ENCODE assay signal across 27 cellular contexts in the genomic region with DNA sequence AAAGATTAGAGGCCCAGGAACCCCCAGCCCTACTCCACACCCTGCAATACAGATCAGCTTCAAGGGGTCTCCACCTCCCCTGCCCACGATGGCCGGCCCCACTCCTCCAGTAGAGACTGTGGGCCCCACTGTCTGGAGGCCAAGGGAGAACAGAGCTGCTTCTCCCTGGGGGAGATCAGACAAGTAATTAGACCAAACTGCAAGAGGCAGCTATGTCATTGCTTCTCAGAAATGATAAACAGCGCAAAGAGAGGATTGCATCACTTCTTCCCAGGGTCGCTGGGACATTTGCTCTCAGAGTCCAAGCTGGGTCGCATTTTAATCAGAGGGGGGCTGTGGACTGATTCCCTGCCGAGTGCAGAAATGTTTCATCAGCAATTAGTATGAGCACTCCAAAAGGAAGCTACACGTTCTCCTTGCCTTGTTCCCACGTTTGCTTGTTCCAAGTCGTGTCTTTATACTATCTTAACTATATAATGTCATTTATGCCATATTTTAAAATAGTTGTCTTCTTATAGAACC. TPM values are rescaled to one million over a fixed set of nuclear protein-coding genes. Genes with fewer than 3 reads are reported as not detected.
DNase-seq lines count a peak whose midpoint lies in the region; ATAC-seq and TF ChIP-seq lines count a peak whose summit lies in the region.
"Had no signal": no experiment of that assay in that cellular context is flagged by ENCODE, and none has a peak within 500 bp of the region (broad histone marks: within the 10 kb centered on the region; RNA-seq: fewer than 3 reads in every experiment).

No MANE protein-coding gene starts in this region.

- in situ Hi-C loops in GM23248 (cut with MboI): no loop called here

- H3K36me3 ChIP-seq in left ventricle myocardium inferior (no peaks in the 10 kb centered on the region), spleen (no peaks in the 10 kb centered on the region), GM23248 (ENCODE audit: low read depth) (no peaks in the 10 kb centered on the region)
- H3K36me3 ChIP-seq: BLaER1, cardiac muscle cell, SJCRH30, stomach had no signal

- no peaks in the 10 kb centered on the region for H4K20me1 ChIP-seq in GM23248 (ENCODE audit: insufficient read depth)
- H4K20me1 ChIP-seq: BLaER1 had no signal

- H3K4me3 ChIP-seq in left ventricle myocardium inferior (no peak overlapping the region), fibroblast of pulmonary artery (replicated peaks; ENCODE audit: low read depth, low read length) (no peak overlapping the region), spleen (no peak overlapping the region), GM23248 (no peak overlapping the region)
- H3K4me3 ChIP-seq: BLaER1, cardiac muscle cell, lung, PC-9, SJCRH30, stomach had no signal

- TF ChIP-seq CTCF in left ventricle myocardium inferior (IDR thresholded peaks at IDR 0.05; ENCODE audit: borderline replicate concordance) (no peak), fibroblast of pulmonary artery (IDR thresholded peaks at IDR 0.05; ENCODE audit: low read length, missing control alignments) (no peak), spleen (IDR thresholded peaks at IDR 0.05 in 8 of 11, conservative IDR thresholded peaks at IDR 0.05 in 3 of 11) (no peak)

- H3K4me1 ChIP-seq in left ventricle myocardium inferior: peaks cover 22% of the 10 kb centered on the region
- H3K4me1 ChIP-seq in spleen: peaks cover 0 to 52% (median 27%) of the 10 kb centered on the region in 6 donors
- no peaks in the 10 kb centered on the region for H3K4me1 ChIP-seq in GM23248 (ENCODE audit: insufficient read depth)
- H3K4me1 ChIP-seq: stomach had no signal

- H3K9me3 ChIP-seq in left ventricle myocardium inferior (replicated peaks) (no peaks in the 10 kb centered on the region), spleen (no peaks in the 10 kb centered on the region), GM23248 (ENCODE audit: low read depth) (no peaks in the 10 kb centered on the region)
- H3K9me3 ChIP-seq: SJCRH30, stomach had no signal

- no peaks in the 10 kb centered on the region for H3K27me3 ChIP-seq in left ventricle myocardium inferior (ENCODE audit: low read depth)
- H3K27me3 ChIP-seq in spleen (replicated peaks in 1 of 7): no peaks in the 10 kb centered on the region
- H3K27me3 ChIP-seq in GM23248 (replicated peaks; ENCODE audit: insufficient read depth): no peaks in the 10 kb centered on the region
- H3K27me3 ChIP-seq: BLaER1, cardiac muscle cell, SJCRH30, stomach had no signal

- intact Hi-C loops in Right ventricle myocardium inferior (cut with DNase I) (loop anchor here (5.0 kb wide), 1 partner anchor 39 kb away; no protein-coding TSS in a partner anchor), left ventricle myocardium inferior (cut with micrococcal nuclease) (no loop called here), spleen (cut with DNase I; ENCODE audit: low total_unique reads) (no loop called here)

- no peak overlapping the region for H3K9ac ChIP-seq in GM23248
- H3K9ac ChIP-seq: BLaER1, KMS-11 had no signal

- H3F3A ChIP-seq in GM23248 (ENCODE audit: insufficient read depth): no peaks in the 10 kb centered on the region

- 61 to 81% (median 73%) methylated on average over 7 to 9 of the region's 9 CpGs for WGBS in spleen, 5 donors
- WGBS in GM23248 (ENCODE audit: low coverage in 1 of 2, low lambda C conversion rate in 2 of 2, missing lambda C conversion rate in 2 of 2), 2 experiments: 90 to 93% methylated on average over 9 of the region's 9 CpGs

- DNase-seq in Right ventricle myocardium inferior (ENCODE audit: missing footprints) (no peak), left ventricle myocardium inferior (no peak), OCI-M1 (lab: John Stamatoyannopoulos, UW) (peak; percentile 86), fibroblast of pulmonary artery (ENCODE audit: low read depth) (peak; percentile 24), spleen (peak; percentile 65), GM23248 (no peak), A172 (ENCODE audit: low spot score) (no peak)
- DNase-seq: activated CD4-positive, alpha-beta T cell treated with anti-CD3 and anti-CD28 coated beads for 36 hours; activated CD8-positive, alpha-beta memory T cell treated with anti-CD3 and anti-CD28 coated beads for 24 hours; activated naive CD4-positive, alpha-beta T cell; activated T-cell treated with anti-CD3 and anti-CD28 coated beads, Interleukin-2, amount 50 U/mL, for 4 hours; amygdala; Caco-2; dermis blood vessel endothelial cell; islet precursor cell; NCI-H1048; NCI-H1930; NCI-H748 treated with DMSO at 0.1 percent for 48 hours; PC-9; SJCRH30; stomach; T-helper 1 cell had no signal

- no peak overlapping the region for H2AFZ ChIP-seq in GM23248
- H2AFZ ChIP-seq: PC-9 had no signal

- no peak for TF ChIP-seq POLR2A in spleen (IDR thresholded peaks at IDR 0.05)

- no peak overlapping the region for H3K4me2 ChIP-seq in GM23248 (ENCODE audit: unreplicated experiment)
- H3K4me2 ChIP-seq: BLaER1, KMS-11, PC-9 had no signal

- peak; percentile 29 for ATAC-seq in Right ventricle myocardium inferior
- ATAC-seq in HG03439 (IDR thresholded peaks at IDR 0.05; ENCODE audit: unreplicated experiment): no peak
- ATAC-seq: activated CD4-positive, alpha-beta T cell treated with anti-CD3 and anti-CD28 coated beads for 36 hours had no signal

- no peaks in the 10 kb centered on the region for H3K9me2 ChIP-seq in GM23248 (ENCODE audit: insufficient read depth)

- no peaks in the 10 kb centered on the region for H3K79me2 ChIP-seq in GM23248 (ENCODE audit: insufficient read depth)

- no peak overlapping the region for H3K27ac ChIP-seq in left ventricle myocardium inferior (replicated peaks)
- peak overlapping the region in 1 of 8 donors; percentile 66 for H3K27ac ChIP-seq in spleen
- H3K27ac ChIP-seq in GM23248: no peak overlapping the region
- H3K27ac ChIP-seq: BLaER1, KMS-11, PC-9, SJCRH30, stomach had no signal

RNA-seq across cellular contexts. Expression of gene ROPN1L, which starts 59.9 kb away (rescaled TPM):
- total RNA-seq in Right ventricle myocardium inferior (not detected), left ventricle myocardium inferior (0.38 TPM), spleen (10 to 100 TPM in 5 of 7 donors, 1 to 10 TPM in 2; 7.5 to 27.9 (median 15.7) TPM)
- polyA plus RNA-seq in spleen (1 to 10 TPM; 2.0 to 7.7 (median 2.4) TPM), GM23248 (2016; fragmentation: Nextera tagmentation; extraction: Ambion mirVana) (0.69 and 0.84 TPM in 2 replicates)
- total RNA-seq in GM23248 (2014; rRNA removed; shearing (Covaris generic)): 0.86 TPM in 1 of 2 replicates, not detected in the other
- 0.31 TPM in 1 of 2 replicates, not detected in the other for total RNA-seq in A172 (2014; rRNA removed; shearing (Covaris generic))

Comparison
In these comparisons a context has a peak if more than half of its experiments do, and no peak if none do; other contexts are left out.
1. DNase-seq: peak in OCI-M1 (single experiment), fibroblast of pulmonary artery (single experiment) and spleen (single experiment); none in Right ventricle myocardium inferior (single experiment), left ventricle myocardium inferior (single experiment), GM23248 (single experiment) and A172 (single experiment).